ENCODE assay signal across 20 cellular contexts in genomic region chr7:55488804-55489340, GRCh38.
DNase-seq lines count a peak whose midpoint lies in the region; ATAC-seq and TF ChIP-seq lines count a peak whose summit lies in the region.
"Had no signal": no experiment of that assay in that cellular context is flagged by ENCODE, and none has a peak within 500 bp of the region (broad histone marks: within the 10 kb centered on the region; RNA-seq: fewer than 3 reads in every experiment).

No MANE protein-coding gene starts in this region.

- no peaks in the 10 kb centered on the region for H3K27me3 ChIP-seq in SJCRH30
- no peaks in the 10 kb centered on the region for H3K27me3 ChIP-seq in left ventricle myocardium inferior (ENCODE audit: low read depth)
- H3K27me3 ChIP-seq: esophagus squamous epithelium, gastroesophageal sphincter, right lobe of liver, SJSA1 had no signal

- H3K27me3 Mint-ChIP-seq in activated naive CD8-positive, alpha-beta T cell treated with anti-CD3 and anti-CD28 coated beads, Interleukin-2, amount 10 ng/mL, durations not matched to agents 7 days and 5 days: no peaks in the 10 kb centered on the region
- no peaks in the 10 kb centered on the region for H3K27me3 Mint-ChIP-seq in activated naive CD8-positive, alpha-beta T cell treated with anti-CD3 and anti-CD28 coated beads for 36 hours
- H3K27me3 Mint-ChIP-seq: naive B cell had no signal

- H3K9me3 ChIP-seq in SJCRH30 (replicated peaks) (no peaks in the 10 kb centered on the region), left ventricle myocardium inferior (replicated peaks) (no peaks in the 10 kb centered on the region)
- H3K9me3 ChIP-seq: Caco-2, esophagus squamous epithelium, gastroesophageal sphincter, right lobe of liver, SJSA1 had no signal

- no peak overlapping the region for H3K4me3 Mint-ChIP-seq in activated naive CD8-positive, alpha-beta T cell treated with anti-CD3 and anti-CD28 coated beads, Interleukin-2, amount 10 ng/mL, durations not matched to agents 7 days and 5 days
- H3K4me3 Mint-ChIP-seq in activated naive CD8-positive, alpha-beta T cell treated with anti-CD3 and anti-CD28 coated beads for 36 hours: no peak overlapping the region
- H3K4me3 Mint-ChIP-seq: naive B cell had no signal

- H3K27ac ChIP-seq in SJCRH30 (peak overlapping the region; percentile 68), left ventricle myocardium inferior (replicated peaks) (no peak overlapping the region)
- H3K27ac ChIP-seq: esophagus squamous epithelium, gastroesophageal sphincter, right lobe of liver, SJSA1 had no signal

- POLR2A ChIA-PET in activated naive CD8-positive, alpha-beta T cell treated with anti-CD3 and anti-CD28 coated beads, Interleukin-2, amount 10 ng/mL, durations not matched to agents 7 days and 5 days (lab: Charles Lee): interaction anchor here (0.9 kb wide), 1 partner anchor 123 kb away, joined by 4 read pairs; no protein-coding TSS in a partner anchor

- H3K36me3 ChIP-seq in SJCRH30 (peaks cover 11% of the 10 kb centered on the region), left ventricle myocardium inferior (peaks cover 40% of the 10 kb centered on the region)

- H3K4me3 ChIP-seq in SJCRH30 (no peak overlapping the region), left ventricle myocardium inferior (no peak overlapping the region)
- H3K4me3 ChIP-seq: esophagus squamous epithelium, gastroesophageal sphincter, right lobe of liver, SJSA1 had no signal

- peaks cover 23% of the 10 kb centered on the region for H3K4me1 Mint-ChIP-seq in activated naive CD8-positive, alpha-beta T cell treated with anti-CD3 and anti-CD28 coated beads, Interleukin-2, amount 10 ng/mL, durations not matched to agents 7 days and 5 days
- H3K4me1 Mint-ChIP-seq in activated naive CD8-positive, alpha-beta T cell treated with anti-CD3 and anti-CD28 coated beads for 36 hours: peaks cover 8% of the 10 kb centered on the region

- peaks cover 14% of the 10 kb centered on the region for H3K36me3 Mint-ChIP-seq in activated naive CD8-positive, alpha-beta T cell treated with anti-CD3 and anti-CD28 coated beads, Interleukin-2, amount 10 ng/mL, durations not matched to agents 7 days and 5 days
- H3K36me3 Mint-ChIP-seq in activated naive CD8-positive, alpha-beta T cell treated with anti-CD3 and anti-CD28 coated beads for 36 hours: peaks cover 27% of the 10 kb centered on the region

- no peaks in the 10 kb centered on the region for H3K9me3 Mint-ChIP-seq in activated naive CD8-positive, alpha-beta T cell treated with anti-CD3 and anti-CD28 coated beads, Interleukin-2, amount 10 ng/mL, durations not matched to agents 7 days and 5 days
- no peaks in the 10 kb centered on the region for H3K9me3 Mint-ChIP-seq in activated naive CD8-positive, alpha-beta T cell treated with anti-CD3 and anti-CD28 coated beads for 36 hours
- H3K9me3 Mint-ChIP-seq: naive B cell had no signal

- DNase-seq in activated naive CD8-positive, alpha-beta T cell treated with anti-CD3 and anti-CD28 coated beads, Interleukin-2, amount 10 ng/mL, durations not matched to agents 7 days and 5 days: no peak
- no peak for DNase-seq in activated naive CD8-positive, alpha-beta T cell treated with anti-CD3 and anti-CD28 coated beads for 36 hours
- DNase-seq in SJCRH30 (peak; percentile 98), myocyte (ENCODE audit: low read depth) (peak; percentile 27), left ventricle myocardium inferior (no peak), NCI-H1417 treated with DMSO at 0.1 percent for 48 hours (lab: John Stamatoyannopoulos, UW) (no peak)
- DNase-seq: activated gamma-delta T cell; Caco-2; cerebellar nuclear complex; effector memory CD4-positive, alpha-beta T cell; esophagus squamous epithelium; naive B cell; NCI-H1092 treated with DMSO at 0.1 percent for 48 hours; NCI-H2081 treated with DMSO at 0.1 percent for 48 hours; NCI-H510A; right lobe of liver had no signal

- H3K27ac Mint-ChIP-seq in activated naive CD8-positive, alpha-beta T cell treated with anti-CD3 and anti-CD28 coated beads, Interleukin-2, amount 10 ng/mL, durations not matched to agents 7 days and 5 days: peak overlapping the region; percentile 19
- no peak overlapping the region for H3K27ac Mint-ChIP-seq in activated naive CD8-positive, alpha-beta T cell treated with anti-CD3 and anti-CD28 coated beads for 36 hours

- peaks cover 62% of the 10 kb centered on the region for H3K4me1 ChIP-seq in SJCRH30
- peaks cover 7% of the 10 kb centered on the region for H3K4me1 ChIP-seq in left ventricle myocardium inferior
- H3K4me1 ChIP-seq: Caco-2, gastroesophageal sphincter, right lobe of liver, SJSA1 had no signal

- ATAC-seq in activated naive CD8-positive, alpha-beta T cell treated with anti-CD3 and anti-CD28 coated beads, Interleukin-2, amount 10 ng/mL, durations not matched to agents 7 days and 5 days (ENCODE audit: low read depth): no peak
- ATAC-seq in GM19035 (IDR thresholded peaks at IDR 0.05; ENCODE audit: unreplicated experiment): no peak
- ATAC-seq: gastroesophageal sphincter, HCT116, right lobe of liver had no signal

- intact Hi-C loops in left ventricle myocardium inferior (cut with micrococcal nuclease): no loop called here

- no peak for TF ChIP-seq CTCF in left ventricle myocardium inferior (IDR thresholded peaks at IDR 0.05; ENCODE audit: borderline replicate concordance)

Comparison
In these comparisons a context has a peak if more than half of its experiments do, and no peak if none do; other contexts are left out.
1. DNase-seq: peak in SJCRH30 (2 of 2) and myocyte (single experiment); none in activated naive CD8-positive, alpha-beta T cell treated with anti-CD3 and anti-CD28 coated beads, Interleukin-2, amount 10 ng/mL, durations not matched to agents 7 days and 5 days (single experiment), activated naive CD8-positive, alpha-beta T cell treated with anti-CD3 and anti-CD28 coated beads for 36 hours (single experiment), left ventricle myocardium inferior (single experiment) and NCI-H1417 treated with DMSO at 0.1 percent for 48 hours (single experiment).